Comparison of ENCODE assay signal across 8 cellular contexts in genomic region chr1:227729881-227730629, GRCh38. TPM values are rescaled to one million over a fixed set of nuclear protein-coding genes. Genes with fewer than 3 reads are reported as not detected.
DNase-seq lines count a peak whose midpoint lies in the region; ATAC-seq and TF ChIP-seq lines count a peak whose summit lies in the region.

No MANE protein-coding gene starts in this region.

- H3K27me3 ChIP-seq in CD8-positive, alpha-beta T cell (ENCODE audit: insufficient read depth, low read length): no peaks in the 10 kb centered on the region
- peaks cover 0 to 1% (median 0%) of the 10 kb centered on the region in 3 experiments for H3K27me3 ChIP-seq in neuronal stem cell (ENCODE audit: control insufficient read depth in 3 of 3, insufficient read depth in 3 of 3, low read depth in 1 of 3, low read length in 3 of 3)

- peak overlapping the region; percentile 80 for H3K4me3 Mint-ChIP-seq in CD8-positive, alpha-beta T cell

- peak overlapping the region; percentile 97 for H2AK5ac ChIP-seq in neuronal stem cell (ENCODE audit: low read depth, low read length)

- no peak overlapping the region for H3K4ac ChIP-seq in neuronal stem cell (ENCODE audit: low read length)

- H3K79me1 ChIP-seq in neuronal stem cell (ENCODE audit: low read depth, low read length): peaks cover 20% of the 10 kb centered on the region

- H2BK15ac ChIP-seq in neuronal stem cell (ENCODE audit: low read length): peak overlapping the region; percentile 10

- no peak overlapping the region for H3K4me2 ChIP-seq in neuronal stem cell (ENCODE audit: insufficient read depth, low read length, poor library complexity, severe bottlenecking)

- no CpG with 5 or more reads among the region's 13 CpGs for WGBS in neuronal stem cell (ENCODE audit: extremely low coverage in 2 of 2, insufficient read length in 2 of 2, insufficient replicate concordance in 1 of 2), 2 donors

- H2AFZ ChIP-seq in neuronal stem cell (ENCODE audit: low read length): no peak overlapping the region

- H3K4me1 Mint-ChIP-seq in CD8-positive, alpha-beta T cell (ENCODE audit: low read depth): peaks cover 44% of the 10 kb centered on the region

- H2BK5ac ChIP-seq in neuronal stem cell (ENCODE audit: low read length): no peak overlapping the region

- intact Hi-C loops in CD8-positive, alpha-beta T cell (cut with DNase I, micrococcal nuclease): loop anchor here (10.0 kb wide), 3 partner anchors 355 to 545 kb away; partner anchors contain the start of gene ARF1 (in 1 of the 2)

- CTCF ChIA-PET in CD8-positive, alpha-beta T cell (lab: Charles Lee): interaction anchor here (1.0 to 1.7 kb wide), 2 partner anchors 8 to 35 kb away, joined by 3 to 5 read pairs; no protein-coding TSS in a partner anchor

- POLR2A ChIA-PET in CD8-positive, alpha-beta T cell (lab: Charles Lee): interaction anchor here (0.9 kb wide), 1 partner anchor 166 kb away, joined by 4 read pairs; no protein-coding TSS in a partner anchor

- ATAC-seq in CD8-positive, alpha-beta T cell: peak; percentile 31

- H3K23ac ChIP-seq in neuronal stem cell (ENCODE audit: low read depth, low read length, poor library complexity): peak overlapping the region; percentile 99

- H3K18ac ChIP-seq in neuronal stem cell (ENCODE audit: low read length): peak overlapping the region; percentile 7

- no peaks in the 10 kb centered on the region for H3K9me3 Mint-ChIP-seq in CD8-positive, alpha-beta T cell

- H3K9me3 ChIP-seq in CD8-positive, alpha-beta T cell (ENCODE audit: low read length): no peaks in the 10 kb centered on the region
- peaks cover under 1 to 3% of the 10 kb centered on the region in 2 donors for H3K9me3 ChIP-seq in neuronal stem cell (replicated peaks in 1 of 2; ENCODE audit: control insufficient read depth in 2 of 2, insufficient read depth in 1 of 2, low read depth in 1 of 2, low read length in 2 of 2)

- H2BK12ac ChIP-seq in neuronal stem cell (ENCODE audit: low read length): no peak overlapping the region

- peak in 1 of 7 experiments; percentile 35 for DNase-seq in CD8-positive, alpha-beta T cell
- DNase-seq in GM19238 (ENCODE audit: insufficient read length, low spot score) (peak; percentile 30), NCI-H2227 (lab: John Stamatoyannopoulos, UW; ENCODE audit: unreplicated experiment) (peak; percentile 62), fibroblast of the aortic adventitia (ENCODE audit: low read depth) (peak; percentile 70), neuronal stem cell (ENCODE audit: low spot score) (peak; percentile 31), NCI-H187 treated with DMSO at 0.1 percent for 48 hours (lab: John Stamatoyannopoulos, UW) (no peak), GM19240 (ENCODE audit: insufficient read length, low spot score) (no peak)
- DNase-seq in activated CD8-positive, alpha-beta memory T cell treated with anti-CD3 and anti-CD28 coated beads, Interleukin-2, amount 50 U/mL, for 48 hours: peak; percentile 68

- H3K9ac ChIP-seq in neuronal stem cell (ENCODE audit: low read depth, low read length, poor library complexity): no peak overlapping the region

- H2BK120ac ChIP-seq in neuronal stem cell (ENCODE audit: low read depth, low read length): no peak overlapping the region

- peak overlapping the region; percentile 64 for H3K27ac Mint-ChIP-seq in CD8-positive, alpha-beta T cell

- H4K91ac ChIP-seq in neuronal stem cell (ENCODE audit: low read depth, low read length, poor library complexity): no peak overlapping the region

- H3K36me3 ChIP-seq in CD8-positive, alpha-beta T cell (ENCODE audit: insufficient read depth, low read length): no peaks in the 10 kb centered on the region
- peaks cover 27 to 34% of the 10 kb centered on the region in 2 donors for H3K36me3 ChIP-seq in neuronal stem cell (replicated peaks in 1 of 2; ENCODE audit: control insufficient read depth in 2 of 2, insufficient read depth in 2 of 2, low read length in 2 of 2)

- TF ChIP-seq CTCF in CD8-positive, alpha-beta T cell (IDR thresholded peaks at IDR 0.05): peak; percentile 71
- peak; percentile 90 for TF ChIP-seq CTCF in fibroblast of the aortic adventitia (IDR thresholded peaks at IDR 0.05; ENCODE audit: insufficient read depth, low read length)

- no peak overlapping the region for H3K4me3 ChIP-seq in CD8-positive, alpha-beta T cell (ENCODE audit: low read depth, low read length)
- H3K4me3 ChIP-seq in fibroblast of the aortic adventitia (ENCODE audit: low read depth, low read length): no peak overlapping the region
- H3K4me3 ChIP-seq in neuronal stem cell (ENCODE audit: low read length in 2 of 2): no peak overlapping the region

- no peak overlapping the region for H3K27ac ChIP-seq in CD8-positive, alpha-beta T cell (ENCODE audit: low read depth, low read length)
- no peak overlapping the region for H3K27ac ChIP-seq in neuronal stem cell (replicated peaks; ENCODE audit: low read length)

- no peak overlapping the region for H3K14ac ChIP-seq in neuronal stem cell (ENCODE audit: low read length)

- peaks cover 28% of the 10 kb centered on the region for H3K4me1 ChIP-seq in CD8-positive, alpha-beta T cell (ENCODE audit: insufficient read depth, low read length)
- H3K4me1 ChIP-seq in neuronal stem cell (ENCODE audit: control insufficient read depth in 2 of 2, insufficient read depth in 1 of 2, low read depth in 1 of 2, low read length in 2 of 2): peaks cover 11 to 15% of the 10 kb centered on the region in 2 donors

- H3K27me3 Mint-ChIP-seq in CD8-positive, alpha-beta T cell (ENCODE audit: low read depth): no peaks in the 10 kb centered on the region

- H4K8ac ChIP-seq in neuronal stem cell (ENCODE audit: low read depth, low read length): no peak overlapping the region

- peaks cover 11% of the 10 kb centered on the region for H3K36me3 Mint-ChIP-seq in CD8-positive, alpha-beta T cell

RNA-seq across cellular contexts. Expression of gene JMJD4, which starts 5.0 kb away (rescaled TPM):
- total RNA-seq in CD8-positive, alpha-beta T cell: 1 to 10 TPM; 7.4 to 9.5 TPM
- 13.4 and 26.8 TPM in 2 replicates for total RNA-seq in fibroblast of the aortic adventitia (ENCODE audit: low replicate concordance)
- polyA plus RNA-seq in neuronal stem cell (2013, experiment 1 of 2): 6.4 TPM
- 5.6 TPM for polyA plus RNA-seq in neuronal stem cell (2013, experiment 2 of 2)

RNA-seq across cellular contexts. Expression of gene SNAP47, which starts 5.2 kb away (rescaled TPM):
- 10 to 100 TPM; 11.0 to 13.8 TPM for total RNA-seq in CD8-positive, alpha-beta T cell
- 31.1 and 35.9 TPM in 2 replicates for total RNA-seq in fibroblast of the aortic adventitia (ENCODE audit: low replicate concordance)
- polyA plus RNA-seq in neuronal stem cell (2013, experiment 1 of 2): 27.1 TPM
- polyA plus RNA-seq in neuronal stem cell (2013, experiment 2 of 2): 25.3 TPM

Comparison
In these comparisons a context has a peak if more than half of its experiments do, and no peak if none do; other contexts are left out.
1. DNase-seq: peak in GM19238 (single experiment), NCI-H2227 (single experiment), activated CD8-positive, alpha-beta memory T cell treated with anti-CD3 and anti-CD28 coated beads, Interleukin-2, amount 50 U/mL, for 48 hours (single experiment), fibroblast of the aortic adventitia (single experiment) and neuronal stem cell (single experiment); none in NCI-H187 treated with DMSO at 0.1 percent for 48 hours (single experiment) and GM19240 (single experiment).